8 cellular contexts compared by ENCODE assay signal in the genomic region with DNA sequence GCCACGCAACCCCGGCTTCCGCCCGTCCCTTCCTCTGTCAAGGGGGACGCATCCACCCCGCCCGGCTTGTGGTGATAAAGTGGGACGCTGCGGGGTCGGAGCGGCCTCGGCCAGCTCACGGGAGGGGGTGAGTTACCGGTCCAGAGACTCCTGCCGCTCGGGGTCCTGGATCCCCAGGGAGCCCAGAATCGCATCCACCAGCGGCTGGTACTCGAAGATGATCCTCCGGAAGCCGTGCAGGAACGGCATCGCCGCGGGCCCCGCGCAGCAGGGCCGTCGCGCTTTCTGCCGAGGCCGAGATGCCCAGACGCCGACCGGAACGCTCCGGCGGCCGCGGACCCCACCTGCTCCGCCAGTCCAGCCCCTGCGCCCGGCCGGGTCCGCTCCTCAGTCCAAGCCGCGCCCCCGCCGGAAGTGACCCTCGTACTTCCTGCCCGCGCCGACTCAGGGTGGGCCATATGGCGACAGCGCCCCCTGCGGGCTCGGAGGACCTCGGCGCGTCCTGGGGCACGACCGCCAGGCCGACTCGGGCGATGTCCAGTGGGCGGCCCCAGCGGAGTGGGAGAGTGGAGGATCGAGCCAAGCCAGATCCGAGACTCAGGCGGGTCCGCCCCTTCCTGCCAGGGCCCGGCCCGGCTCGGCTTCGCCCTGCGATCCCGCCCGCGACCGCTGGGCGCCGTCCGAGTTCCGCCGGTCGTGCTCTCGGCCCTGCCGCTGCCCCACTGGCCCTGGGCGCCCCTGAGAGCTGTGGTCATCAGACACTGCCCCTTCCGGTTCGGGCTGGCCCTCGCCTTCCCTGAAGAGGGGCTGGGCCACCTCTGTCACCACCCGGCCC. TPM values are rescaled to one million over a fixed set of nuclear protein-coding genes. Genes with fewer than 3 reads are reported as not detected.
A peak's percentile ranks its signal among the peaks of the same experiment; 100 is the strongest.
DNase-seq lines count a peak whose midpoint lies in the region; ATAC-seq and TF ChIP-seq lines count a peak whose summit lies in the region.

A gene with protein sequence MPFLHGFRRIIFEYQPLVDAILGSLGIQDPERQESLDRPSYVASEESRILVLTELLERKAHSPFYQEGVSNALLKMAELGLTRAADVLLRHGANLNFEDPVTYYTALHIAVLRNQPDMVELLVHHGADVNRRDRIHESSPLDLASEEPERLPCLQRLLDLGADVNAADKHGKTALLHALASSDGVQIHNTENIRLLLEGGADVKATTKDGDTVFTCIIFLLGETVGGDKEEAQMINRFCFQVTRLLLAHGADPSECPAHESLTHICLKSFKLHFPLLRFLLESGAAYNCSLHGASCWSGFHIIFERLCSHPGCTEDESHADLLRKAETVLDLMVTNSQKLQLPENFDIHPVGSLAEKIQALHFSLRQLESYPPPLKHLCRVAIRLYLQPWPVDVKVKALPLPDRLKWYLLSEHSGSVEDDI (minus strand): TSS at position 401 of the 835 bp plus-strand sequence. CDS start 152 bp downstream, at position 249.

- no peaks in the 10 kb centered on the region for H3K27me3 Mint-ChIP-seq in chondrocyte (ENCODE audit: low read depth)

- H3K27ac Mint-ChIP-seq in chondrocyte (ENCODE audit: unreplicated experiment): peak within 1 kb of the TSS; percentile 78

- peak; percentile 88 for ATAC-seq in HG03280 (IDR thresholded peaks at IDR 0.05; ENCODE audit: unreplicated experiment)

- peak within 1 kb of the TSS; percentile 83 for H3K4me3 Mint-ChIP-seq in chondrocyte (ENCODE audit: unreplicated experiment)

- in situ Hi-C loops in GM18951 (cut with MboI; ENCODE audit: low sequenced_read_pairs, unreplicated experiment): no loop called here

- peak; percentile 79 for TF ChIP-seq POLR2A in GM18951 (IDR thresholded peaks at IDR 0.05; ENCODE audit: extremely low read depth, insufficient read depth, insufficient read length)

- H3K4me1 Mint-ChIP-seq in chondrocyte (ENCODE audit: low read depth): peaks cover 25% of the 10 kb centered on the region

- DNase-seq in AG20443 (ENCODE audit: low spot score) (peak; percentile 100), NCI-H460 (ENCODE audit: extremely low read depth, low read depth) (peak; percentile 95), chondrocyte (ENCODE audit: low spot score) (peak; percentile 99), kidney glomerular epithelial cell (lab: John Stamatoyannopoulos, UW) (peak; percentile 95)
- peak; percentile 85 for DNase-seq in activated CD4-positive, alpha-beta T cell treated with anti-CD3 and anti-CD28 coated beads for 1 hour
- DNase-seq in stimulated activated CD4-positive, alpha-beta T cell treated with anti-CD3 and anti-CD28 coated beads, Interleukin-1b, Interleukin-23, amount 100 ng/mL, for 1 hour (ENCODE audit: low read depth in 2 of 2): peak; percentile 85 to 97

- peaks cover 10% of the 10 kb centered on the region for H3K36me3 Mint-ChIP-seq in chondrocyte (ENCODE audit: low read depth)

- peaks cover 3% of the 10 kb centered on the region for H3K9me3 Mint-ChIP-seq in chondrocyte (ENCODE audit: low read depth)

- TF ChIP-seq CTCF in chondrocyte (IDR thresholded peaks at IDR 0.05): peak; percentile 100

RNA-seq across cellular contexts. Expression of the gene that starts here (rescaled TPM):
- total RNA-seq in NCI-H460 (2014; rRNA removed; shearing (Covaris generic)): 16.3 and 18.7 TPM in 2 replicates
- polyA plus RNA-seq in NCI-H460 (2014; cell fraction: nucleus; rRNA removed): 41.8 and 43.0 TPM in 2 replicates
- 17.4 to 18.1 TPM (median 17.7 TPM) in 3 replicates for total RNA-seq in chondrocyte

Comparison
In these comparisons a context has a peak if more than half of its experiments do, and no peak if none do; other contexts are left out.
1. Peak in every context shown above with its lines: DNase-seq and ATAC-seq.